ENCODE assay signal across 8 cellular contexts in the genomic region with DNA sequence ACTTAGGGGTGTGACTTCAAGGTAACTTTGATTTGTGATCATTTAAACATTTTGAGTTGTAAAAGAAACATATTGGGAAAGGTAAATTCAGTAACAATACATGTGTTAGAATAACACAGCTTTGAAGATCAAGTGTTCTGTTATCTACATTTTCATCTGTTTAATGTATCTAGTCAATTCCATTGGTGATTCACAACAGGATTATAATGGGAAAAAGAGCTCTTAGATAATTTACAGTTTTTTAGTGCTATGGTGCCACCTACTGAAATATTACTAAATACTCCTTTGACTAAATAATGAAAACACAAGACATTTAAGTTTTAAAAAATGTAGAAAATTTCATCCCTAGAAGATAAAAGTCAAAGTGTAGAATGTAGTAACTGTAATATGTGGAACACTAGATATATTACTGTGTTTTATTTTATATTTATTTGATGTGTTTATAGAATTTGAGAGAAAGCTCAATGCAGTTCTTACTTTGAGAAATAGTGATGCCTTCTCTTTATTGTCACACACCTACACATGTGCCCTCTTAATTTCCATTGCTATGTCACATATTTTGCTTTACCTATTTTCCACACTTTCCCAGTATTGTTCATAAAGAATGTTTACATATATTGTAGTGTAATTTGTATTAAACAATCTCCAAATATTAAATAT. TPM values are rescaled to one million over a fixed set of nuclear protein-coding genes. Genes with fewer than 3 reads are reported as not detected.
DNase-seq lines count a peak whose midpoint lies in the region; ATAC-seq and TF ChIP-seq lines count a peak whose summit lies in the region.

No MANE protein-coding gene starts in this region.

- H3K79me2 ChIP-seq in KMS-11 (ENCODE audit: insufficient read depth, low read depth) = no peaks in the 10 kb centered on the region

- no peaks in the 10 kb centered on the region for H3K27me3 ChIP-seq in KMS-11 (ENCODE audit: insufficient read depth, low read depth)
- H3K27me3 ChIP-seq in right atrium auricular region = no peaks in the 10 kb centered on the region
- no peaks in the 10 kb centered on the region for H3K27me3 ChIP-seq in vagina

- intact Hi-C loops in vagina (cut with DNase I) = no loop called here

- no peaks in the 10 kb centered on the region for H3K9me3 ChIP-seq in right atrium auricular region
- no peaks in the 10 kb centered on the region for H3K9me3 ChIP-seq in vagina

- H3K4me1 ChIP-seq in KMS-11 (ENCODE audit: low read depth, poor library complexity, severe bottlenecking) = peaks cover 52% of the 10 kb centered on the region
- no peaks in the 10 kb centered on the region for H3K4me1 ChIP-seq in right atrium auricular region
- no peaks in the 10 kb centered on the region for H3K4me1 ChIP-seq in vagina

- H3K36me3 ChIP-seq in KMS-11 (ENCODE audit: insufficient read depth) (no peaks in the 10 kb centered on the region), right atrium auricular region (no peaks in the 10 kb centered on the region), vagina (no peaks in the 10 kb centered on the region)

- no peak overlapping the region for H3K9ac ChIP-seq in KMS-11

- peak; percentile 54 for DNase-seq in DMS 273 (lab: John Stamatoyannopoulos, UW; ENCODE audit: unreplicated experiment)
- DNase-seq in SW480 (ENCODE audit: low spot score) = peak; percentile 73
- peak; percentile 13 for DNase-seq in glomerular visceral epithelial cell (ENCODE audit: extremely low spot score)
- no peak for DNase-seq in right atrium auricular region (ENCODE audit: low spot score)
- DNase-seq in vagina (ENCODE audit: extremely low spot score in 2 of 2) = no peak

- H3K4me2 ChIP-seq in KMS-11 = no peak overlapping the region

- H3K27ac ChIP-seq in KMS-11 (no peak overlapping the region), right atrium auricular region (no peak overlapping the region), vagina (no peak overlapping the region)

- ATAC-seq in HG03469 (IDR thresholded peaks at IDR 0.05; ENCODE audit: unreplicated experiment) (no peak), HG03097 (IDR thresholded peaks at IDR 0.05; ENCODE audit: low FRiP score, unreplicated experiment) (no peak)

- TF ChIP-seq POLR2A in vagina (IDR thresholded peaks at IDR 0.05) = no peak

- H2AFZ ChIP-seq in KMS-11 (ENCODE audit: low read depth) = no peak overlapping the region

- no peak overlapping the region for H3K4me3 ChIP-seq in KMS-11 (IDR thresholded peaks at IDR 0.05; ENCODE audit: insufficient read depth, low read depth, low read length)
- no peak overlapping the region for H3K4me3 ChIP-seq in right atrium auricular region
- no peak overlapping the region for H3K4me3 ChIP-seq in vagina

- TF ChIP-seq CTCF in KMS-11 (conservative IDR thresholded peaks at IDR 0.05; ENCODE audit: low read depth, low read length) (peak; percentile 77), right atrium auricular region (IDR thresholded peaks at IDR 0.05) (peak in 1 of 2 donors; percentile 40), vagina (IDR thresholded peaks at IDR 0.05) (no peak)

- no peaks in the 10 kb centered on the region for H4K20me1 ChIP-seq in KMS-11 (ENCODE audit: insufficient read depth)

RNA-seq across cellular contexts. Expression of gene PTPRC, which starts 47.4 kb away (rescaled TPM):
- 10 to 100 TPM in 1 of 2 donors, 1 to 10 TPM in 1; 5.5 to 10.1 TPM for total RNA-seq in right atrium auricular region
- total RNA-seq in vagina = 33.4 TPM

Comparison
In these comparisons a context has a peak if more than half of its experiments do, and no peak if none do; other contexts are left out.
1. DNase-seq: peak in DMS 273 (single experiment), SW480 (single experiment) and glomerular visceral epithelial cell (single experiment); none in right atrium auricular region (single experiment) and vagina (0 of 2).